In genomic region chr7:100434297-100435144, GRCh38 we compare ENCODE assay signal across 9 cellular contexts. TPM values are rescaled to one million over a fixed set of nuclear protein-coding genes. Genes with fewer than 3 reads are reported as not detected.
A peak's percentile ranks its signal among the peaks of the same experiment; 100 is the strongest.
DNase-seq lines count a peak whose midpoint lies in the region; ATAC-seq lines count a peak whose summit lies in the region.
"Had no signal": no experiment of that assay in that cellular context is flagged by ENCODE, and none has a peak within 500 bp of the region (broad histone marks: within the 10 kb centered on the region; RNA-seq: fewer than 3 reads in every experiment).

No MANE protein-coding gene starts in this region.

- no peaks in the 10 kb centered on the region for H3K9me3 ChIP-seq in iPS-18a (ENCODE audit: control insufficient read depth, low read depth, low read length)

- H3K4me1 Mint-ChIP-seq in activated CD4-positive, alpha-beta T cell treated with anti-CD3 and anti-CD28 coated beads, Interleukin-2, amount 10 ng/mL, durations not matched to agents 7 days and 5 days: peaks cover 63% of the 10 kb centered on the region
- peaks cover 53% of the 10 kb centered on the region for H3K4me1 Mint-ChIP-seq in activated CD4-positive, alpha-beta memory T cell treated with anti-CD3 and anti-CD28 coated beads, Interleukin-2, amount 10 ng/mL, durations not matched to agents 7 days and 5 days
- H3K4me1 Mint-ChIP-seq in stimulated activated naive CD8-positive, alpha-beta T cell treated with anti-CD3 and anti-CD28 coated beads, Interleukin-15, amount 100 ng/mL, for 72 hours: peaks cover 53% of the 10 kb centered on the region

- peak overlapping the region; percentile 70 for H3K4me3 ChIP-seq in iPS-18a (ENCODE audit: low read length)

- H3K4me3 Mint-ChIP-seq in activated CD4-positive, alpha-beta T cell treated with anti-CD3 and anti-CD28 coated beads, Interleukin-2, amount 10 ng/mL, durations not matched to agents 7 days and 5 days: peak overlapping the region; percentile 90
- H3K4me3 Mint-ChIP-seq in activated CD4-positive, alpha-beta memory T cell treated with anti-CD3 and anti-CD28 coated beads, Interleukin-2, amount 10 ng/mL, durations not matched to agents 7 days and 5 days: peak overlapping the region; percentile 89
- H3K4me3 Mint-ChIP-seq in stimulated activated naive CD8-positive, alpha-beta T cell treated with anti-CD3 and anti-CD28 coated beads, Interleukin-15, amount 100 ng/mL, for 72 hours: peak overlapping the region; percentile 84 to 95

- H3K27me3 Mint-ChIP-seq in activated CD4-positive, alpha-beta T cell treated with anti-CD3 and anti-CD28 coated beads, Interleukin-2, amount 10 ng/mL, durations not matched to agents 7 days and 5 days: no peaks in the 10 kb centered on the region
- no peaks in the 10 kb centered on the region for H3K27me3 Mint-ChIP-seq in activated CD4-positive, alpha-beta memory T cell treated with anti-CD3 and anti-CD28 coated beads, Interleukin-2, amount 10 ng/mL, durations not matched to agents 7 days and 5 days
- no peaks in the 10 kb centered on the region for H3K27me3 Mint-ChIP-seq in stimulated activated naive CD8-positive, alpha-beta T cell treated with anti-CD3 and anti-CD28 coated beads, Interleukin-15, amount 100 ng/mL, for 72 hours

- CTCF ChIA-PET in activated CD4-positive, alpha-beta T cell treated with anti-CD3 and anti-CD28 coated beads, Interleukin-2, amount 10 ng/mL, durations not matched to agents 7 days and 5 days (lab: Charles Lee): interaction anchor here (1.0 to 2.1 kb wide), 3 partner anchors 10 to 48 kb away, joined by 3 to 8 read pairs (median 3); no protein-coding TSS in a partner anchor
- CTCF ChIA-PET in activated CD4-positive, alpha-beta memory T cell treated with anti-CD3 and anti-CD28 coated beads, Interleukin-2, amount 10 ng/mL, durations not matched to agents 7 days and 5 days (lab: Charles Lee): interaction anchor here (1.0 to 1.1 kb wide), 3 partner anchors 16 to 125 kb away, joined by 3 to 4 read pairs (median 3); no protein-coding TSS in a partner anchor

- POLR2A ChIA-PET in activated CD4-positive, alpha-beta T cell treated with anti-CD3 and anti-CD28 coated beads, Interleukin-2, amount 10 ng/mL, durations not matched to agents 7 days and 5 days (lab: Charles Lee): interaction anchor here (1.3 kb wide), 1 partner anchor 10 kb away, joined by 6 read pairs; no protein-coding TSS in a partner anchor
- POLR2A ChIA-PET in activated CD4-positive, alpha-beta memory T cell treated with anti-CD3 and anti-CD28 coated beads, Interleukin-2, amount 10 ng/mL, durations not matched to agents 7 days and 5 days (lab: Charles Lee): interaction anchor here (0.7 to 4.3 kb wide), 15 partner anchors 10 to 691 kb away, joined by 3 to 25 read pairs (median 4); partner anchors contain the start of genes FBXO24, LRCH4, MOSPD3 and POP7

- no peak for ATAC-seq in stimulated activated naive CD8-positive, alpha-beta T cell treated with anti-CD3 and anti-CD28 coated beads, Interleukin-15, amount 100 ng/mL, for 72 hours
- ATAC-seq in HG03571 (IDR thresholded peaks at IDR 0.05; ENCODE audit: unreplicated experiment) (no peak), GM18867 (IDR thresholded peaks at IDR 0.05; ENCODE audit: unreplicated experiment) (no peak), HG03025 (IDR thresholded peaks at IDR 0.05; ENCODE audit: low FRiP score, unreplicated experiment) (no peak)

- peaks cover 4% of the 10 kb centered on the region for H3K4me1 ChIP-seq in iPS-18a (ENCODE audit: control insufficient read depth, low read depth, low read length)

- peaks cover 57% of the 10 kb centered on the region for H3K36me3 Mint-ChIP-seq in activated CD4-positive, alpha-beta T cell treated with anti-CD3 and anti-CD28 coated beads, Interleukin-2, amount 10 ng/mL, durations not matched to agents 7 days and 5 days (ENCODE audit: low read depth)
- peaks cover 57% of the 10 kb centered on the region for H3K36me3 Mint-ChIP-seq in activated CD4-positive, alpha-beta memory T cell treated with anti-CD3 and anti-CD28 coated beads, Interleukin-2, amount 10 ng/mL, durations not matched to agents 7 days and 5 days (ENCODE audit: low read depth)

- H3K9me3 Mint-ChIP-seq in activated CD4-positive, alpha-beta T cell treated with anti-CD3 and anti-CD28 coated beads, Interleukin-2, amount 10 ng/mL, durations not matched to agents 7 days and 5 days: no peaks in the 10 kb centered on the region
- no peaks in the 10 kb centered on the region for H3K9me3 Mint-ChIP-seq in activated CD4-positive, alpha-beta memory T cell treated with anti-CD3 and anti-CD28 coated beads, Interleukin-2, amount 10 ng/mL, durations not matched to agents 7 days and 5 days
- no peaks in the 10 kb centered on the region for H3K9me3 Mint-ChIP-seq in stimulated activated naive CD8-positive, alpha-beta T cell treated with anti-CD3 and anti-CD28 coated beads, Interleukin-15, amount 100 ng/mL, for 72 hours

- H3K27ac ChIP-seq in iPS-18a (ENCODE audit: low read length): no peak overlapping the region

- H3K27ac Mint-ChIP-seq in activated CD4-positive, alpha-beta T cell treated with anti-CD3 and anti-CD28 coated beads, Interleukin-2, amount 10 ng/mL, durations not matched to agents 7 days and 5 days: peak overlapping the region; percentile 93
- H3K27ac Mint-ChIP-seq in activated CD4-positive, alpha-beta memory T cell treated with anti-CD3 and anti-CD28 coated beads, Interleukin-2, amount 10 ng/mL, durations not matched to agents 7 days and 5 days: peak overlapping the region; percentile 93
- peak overlapping the region; percentile 72 to 83 for H3K27ac Mint-ChIP-seq in stimulated activated naive CD8-positive, alpha-beta T cell treated with anti-CD3 and anti-CD28 coated beads, Interleukin-15, amount 100 ng/mL, for 72 hours

- no peak for DNase-seq in activated CD4-positive, alpha-beta T cell treated with anti-CD3 and anti-CD28 coated beads, Interleukin-2, amount 10 ng/mL, durations not matched to agents 7 days and 5 days
- no peak for DNase-seq in activated CD4-positive, alpha-beta T cell treated with anti-CD3 and anti-CD28 coated beads for 4 hours
- no peak for DNase-seq in activated CD4-positive, alpha-beta memory T cell treated with anti-CD3 and anti-CD28 coated beads, Interleukin-2, amount 10 ng/mL, durations not matched to agents 7 days and 5 days
- DNase-seq in stimulated activated naive CD8-positive, alpha-beta T cell treated with anti-CD3 and anti-CD28 coated beads, Interleukin-15, amount 100 ng/mL, for 72 hours: no peak
- DNase-seq: activated gamma-delta T cell had no signal

- peaks cover 36% of the 10 kb centered on the region for H3K36me3 ChIP-seq in iPS-18a (ENCODE audit: control insufficient read depth, low read depth, low read length)

- H3K9ac ChIP-seq in iPS-18a (ENCODE audit: low read length): peak overlapping the region; percentile 49

- no peaks in the 10 kb centered on the region for H3K27me3 ChIP-seq in iPS-18a (ENCODE audit: control insufficient read depth, insufficient read depth, low read length)

RNA-seq across cellular contexts. Expression of gene PPP1R35, which starts 1.8 kb away (rescaled TPM):
- 10 to 100 TPM; 67.9 to 77.9 TPM for total RNA-seq in activated CD4-positive, alpha-beta T cell treated with anti-CD3 and anti-CD28 coated beads, Interleukin-2, amount 10 ng/mL, durations not matched to agents 7 days and 5 days
- total RNA-seq in activated CD4-positive, alpha-beta memory T cell treated with anti-CD3 and anti-CD28 coated beads, Interleukin-2, amount 10 ng/mL, durations not matched to agents 7 days and 5 days: 100 to 1,000 TPM; 100 to 101 TPM

RNA-seq across cellular contexts. Expression of gene MEPCE, which starts 4.9 kb away (rescaled TPM):
- 10 to 100 TPM; 49.1 to 50.5 TPM for total RNA-seq in activated CD4-positive, alpha-beta T cell treated with anti-CD3 and anti-CD28 coated beads, Interleukin-2, amount 10 ng/mL, durations not matched to agents 7 days and 5 days
- 10 to 100 TPM; 36.7 to 40.1 TPM for total RNA-seq in activated CD4-positive, alpha-beta memory T cell treated with anti-CD3 and anti-CD28 coated beads, Interleukin-2, amount 10 ng/mL, durations not matched to agents 7 days and 5 days

RNA-seq across cellular contexts. Expression of gene ZCWPW1, which starts 6.0 kb away (rescaled TPM):
- 1 to 10 TPM; 2.4 to 2.7 TPM for total RNA-seq in activated CD4-positive, alpha-beta T cell treated with anti-CD3 and anti-CD28 coated beads, Interleukin-2, amount 10 ng/mL, durations not matched to agents 7 days and 5 days
- 1 to 10 TPM; 2.7 to 3.0 TPM for total RNA-seq in activated CD4-positive, alpha-beta memory T cell treated with anti-CD3 and anti-CD28 coated beads, Interleukin-2, amount 10 ng/mL, durations not matched to agents 7 days and 5 days

RNA-seq across cellular contexts. Expression of gene SPACDR, which starts 29.5 kb away (rescaled TPM):
- 1 to 10 TPM; 3.0 to 4.1 TPM for total RNA-seq in activated CD4-positive, alpha-beta T cell treated with anti-CD3 and anti-CD28 coated beads, Interleukin-2, amount 10 ng/mL, durations not matched to agents 7 days and 5 days
- total RNA-seq in activated CD4-positive, alpha-beta memory T cell treated with anti-CD3 and anti-CD28 coated beads, Interleukin-2, amount 10 ng/mL, durations not matched to agents 7 days and 5 days: 1 to 10 TPM; 4.0 to 4.3 TPM

RNA-seq across cellular contexts. Expression of gene TSC22D4, which starts 44.5 kb away (rescaled TPM):
- total RNA-seq in activated CD4-positive, alpha-beta T cell treated with anti-CD3 and anti-CD28 coated beads, Interleukin-2, amount 10 ng/mL, durations not matched to agents 7 days and 5 days: 100 to 1,000 TPM; 113 to 128 TPM
- total RNA-seq in activated CD4-positive, alpha-beta memory T cell treated with anti-CD3 and anti-CD28 coated beads, Interleukin-2, amount 10 ng/mL, durations not matched to agents 7 days and 5 days: 100 to 1,000 TPM; 133 to 136 TPM
